23 cellular contexts compared by ENCODE assay signal in the genomic region with DNA sequence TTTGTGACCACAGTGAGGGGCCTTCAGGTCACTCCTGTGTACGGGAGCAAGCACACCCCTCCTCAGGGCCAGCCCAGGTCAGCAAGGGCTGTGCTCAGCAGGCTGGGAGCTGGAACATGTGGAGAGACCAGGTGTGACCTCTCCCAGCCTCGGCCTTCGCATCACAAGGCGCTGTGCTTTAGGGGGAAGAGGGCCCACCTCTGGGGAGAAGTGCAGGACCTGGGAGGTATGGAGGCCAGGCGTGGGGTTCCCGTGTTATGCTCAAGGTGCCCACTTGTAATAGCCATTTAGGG.
DNase-seq lines count a peak whose midpoint lies in the region; ATAC-seq and TF ChIP-seq lines count a peak whose summit lies in the region.
"Had no signal": no experiment of that assay in that cellular context is flagged by ENCODE, and none has a peak within 500 bp of the region (broad histone marks: within the 10 kb centered on the region; RNA-seq: fewer than 3 reads in every experiment).

No MANE protein-coding gene starts in this region.

- peaks cover 57% of the 10 kb centered on the region for H3K4me1 ChIP-seq in body of pancreas
- peaks cover 41% of the 10 kb centered on the region for H3K4me1 ChIP-seq in osteoblast (ENCODE audit: insufficient read depth, low read length)
- H3K4me1 ChIP-seq in thoracic aorta (ENCODE audit: control insufficient read depth in 1 of 2, low read depth in 2 of 2): peaks cover 24 to 50% of the 10 kb centered on the region in 2 donors

- DNase-seq in WERI-Rb-1: peak; percentile 54
- peak; percentile 73 to 88 (median 77) for DNase-seq in body of pancreas
- no peak for DNase-seq in osteoblast (ENCODE audit: insufficient read length, low spot score, missing footprints)
- no peak for DNase-seq in thoracic aorta (ENCODE audit: low spot score)
- no peak for DNase-seq in head of caudate nucleus
- DNase-seq in MG63: no peak
- DNase-seq: 8988T; ACHN; AML-193; BE2C; CD4-positive, alpha-beta T cell; CD8-positive, alpha-beta memory T cell; DMS 273 treated with DMSO at 0.1 percent for 48 hours; DMS79; EL; GDM1; H9 had no signal

- intact Hi-C loops in body of pancreas (cut with DNase I): loop anchor here (5.0 kb wide), 1 partner anchor 501 kb away; no protein-coding TSS in a partner anchor
- intact Hi-C loops in head of caudate nucleus (cut with DNase I): no loop called here

- H3K4me2 ChIP-seq in osteoblast (ENCODE audit: insufficient read depth, low read length): peak overlapping the region; percentile 37
- H3K4me2 ChIP-seq: A549; BLaER1 treated with 17β-estradiol and CSF1 and Interleukin-3, amounts not matched to agents 10 nM and 100 nM; GM23338 had no signal

- H4K20me1 ChIP-seq in osteoblast (ENCODE audit: insufficient read depth, low read length): no peaks in the 10 kb centered on the region

- no peak overlapping the region for H3K4me3 ChIP-seq in WERI-Rb-1 (ENCODE audit: low read depth, low read length)
- H3K4me3 ChIP-seq in body of pancreas: no peak overlapping the region
- no peak overlapping the region for H3K4me3 ChIP-seq in osteoblast (ENCODE audit: insufficient read depth, low read length)
- no peak overlapping the region for H3K4me3 ChIP-seq in thoracic aorta
- no peak overlapping the region for H3K4me3 ChIP-seq in MG63
- H3K4me3 ChIP-seq: A549; BLaER1 treated with 17β-estradiol and CSF1 and Interleukin-3, amounts not matched to agents 10 nM and 100 nM; GM12878; GM23338 had no signal

- TF ChIP-seq CTCF in WERI-Rb-1 (IDR thresholded peaks at IDR 0.05; ENCODE audit: low read depth, low read length): no peak
- TF ChIP-seq CTCF in body of pancreas (IDR thresholded peaks at IDR 0.05): no peak
- no peak for TF ChIP-seq CTCF in osteoblast (IDR thresholded peaks at IDR 0.05; ENCODE audit: extremely low read depth, low read depth, low read length)
- no peak for TF ChIP-seq CTCF in thoracic aorta (IDR thresholded peaks at IDR 0.05)

- no peaks in the 10 kb centered on the region for H3K27me3 ChIP-seq in WERI-Rb-1 (ENCODE audit: insufficient read depth, low read depth, severe bottlenecking)
- no peaks in the 10 kb centered on the region for H3K27me3 ChIP-seq in body of pancreas
- H3K27me3 ChIP-seq in osteoblast (ENCODE audit: insufficient read depth, low read length): peaks cover 7% of the 10 kb centered on the region
- H3K27me3 ChIP-seq in thoracic aorta (replicated peaks; ENCODE audit: insufficient read depth): no peaks in the 10 kb centered on the region
- H3K27me3 ChIP-seq in MG63: no peaks in the 10 kb centered on the region
- H3K27me3 ChIP-seq: BE2C; BLaER1 treated with 17β-estradiol and CSF1 and Interleukin-3, amounts not matched to agents 10 nM and 100 nM had no signal

- H2AFZ ChIP-seq in osteoblast (ENCODE audit: low read length): peak overlapping the region; percentile 68
- H2AFZ ChIP-seq: GM23338 had no signal

- 50% methylated on average over 2 to 6 of the region's 6 CpGs for WGBS in body of pancreas, 2 donors

- H3K36me3 ChIP-seq in WERI-Rb-1 (peaks cover 11% of the 10 kb centered on the region), body of pancreas (replicated peaks in 1 of 2; ENCODE audit: insufficient read depth in 1 of 2, low read depth in 2 of 2) (no peaks in the 10 kb centered on the region), osteoblast (ENCODE audit: insufficient read depth, low read length) (no peaks in the 10 kb centered on the region), thoracic aorta (no peaks in the 10 kb centered on the region), MG63 (no peaks in the 10 kb centered on the region)
- H3K36me3 ChIP-seq: BE2C; BLaER1 treated with 17β-estradiol and CSF1 and Interleukin-3, amounts not matched to agents 10 nM and 100 nM had no signal

- H3K79me2 ChIP-seq in osteoblast (ENCODE audit: insufficient read depth, low read length): no peaks in the 10 kb centered on the region

- ATAC-seq in body of pancreas (peak; percentile 67), thoracic aorta (ENCODE audit: insufficient number of reproducible peaks, low FRiP score, low read depth) (no peak), HG02798 (IDR thresholded peaks at IDR 0.05; ENCODE audit: poor library complexity, unreplicated experiment) (no peak)
- ATAC-seq: A549, GM12878, GM23338, HCT116 had no signal

- H3K27ac ChIP-seq in WERI-Rb-1 (peak overlapping the region; percentile 49), body of pancreas (peak overlapping the region in 3 of 4 donors; percentile 56 to 75 (median 72)), osteoblast (ENCODE audit: low read depth, low read length) (peak overlapping the region; percentile 73), thoracic aorta (peak overlapping the region; percentile 11 to 14)
- H3K27ac ChIP-seq: A549; BLaER1 treated with 17β-estradiol and CSF1 and Interleukin-3, amounts not matched to agents 10 nM and 100 nM had no signal

- no peak for TF ChIP-seq POLR2A in body of pancreas (IDR thresholded peaks at IDR 0.05)

- H3K9me3 ChIP-seq in WERI-Rb-1 (ENCODE audit: severe bottlenecking) (no peaks in the 10 kb centered on the region), body of pancreas (no peaks in the 10 kb centered on the region), osteoblast (ENCODE audit: low read depth, low read length) (no peaks in the 10 kb centered on the region), thoracic aorta (no peaks in the 10 kb centered on the region), MG63 (no peaks in the 10 kb centered on the region)
- H3K9me3 ChIP-seq: A549; BE2C; BLaER1 treated with 17β-estradiol and CSF1 and Interleukin-3, amounts not matched to agents 10 nM and 100 nM had no signal

Comparison
In these comparisons a context has a peak if more than half of its experiments do, and no peak if none do; other contexts are left out.
1. DNase-seq: peak in WERI-Rb-1 (single experiment) and body of pancreas (4 of 4); none in osteoblast (single experiment), thoracic aorta (single experiment), head of caudate nucleus (0 of 42) and MG63 (single experiment).
2. H3K27ac ChIP-seq: peak in every context shown above with its lines; median percentile 73 in osteoblast; 72 in body of pancreas; 49 in WERI-Rb-1; 12 in thoracic aorta.